1 cellular context compared by ENCODE assay signal in the genomic region with DNA sequence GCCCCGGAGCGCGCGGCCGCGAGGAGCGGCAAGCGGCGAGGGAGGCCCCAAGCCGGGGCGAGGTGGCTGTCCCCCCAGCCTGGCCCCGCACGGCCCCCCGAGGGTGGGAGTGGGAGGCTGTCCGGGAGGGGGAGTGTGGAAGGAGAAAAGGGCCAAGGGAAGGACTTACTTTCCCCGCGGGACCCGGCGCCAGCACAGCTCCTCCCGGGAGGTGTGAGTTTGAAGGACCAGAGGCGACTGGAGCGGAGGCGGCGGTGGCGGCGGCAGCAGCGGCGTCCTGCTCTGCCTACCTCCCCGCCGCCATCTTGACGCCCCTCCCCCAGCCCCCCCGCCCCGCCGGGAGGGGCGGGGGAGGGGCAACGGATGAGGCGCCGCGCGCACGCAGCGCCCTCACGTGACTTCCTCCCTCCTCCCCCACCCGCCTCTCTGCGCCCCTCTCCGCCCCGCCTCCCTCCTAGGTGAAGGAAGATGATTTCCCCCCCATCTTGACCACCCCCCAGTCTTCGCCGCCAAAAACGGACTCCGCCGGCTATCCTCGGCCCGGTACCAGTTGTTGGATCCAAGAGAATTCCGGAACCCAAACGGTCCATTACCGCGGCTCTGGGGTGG.
TF ChIP-seq lines count a peak whose summit lies in the region.

A gene (minus strand): TSS at position 316 of the 609 bp plus-strand sequence. CDS start 14,406 bp downstream, outside the sequence.

TF ChIP-seq in IMR-90, 13 proteins besides CTCF, POLR2A, EP300 and RAD21:
- TF ChIP-seq BHLHE40 (IDR thresholded peaks at IDR 0.05; ENCODE audit: low read depth, low read length) (peak; percentile 66), RCOR1 (IDR thresholded peaks at IDR 0.05; ENCODE audit: insufficient replicate concordance, low read length) (no peak), MAZ (IDR thresholded peaks at IDR 0.05; ENCODE audit: borderline replicate concordance, low read depth, low read length) (peak; percentile 95)
- TF ChIP-seq, protein P1, sequence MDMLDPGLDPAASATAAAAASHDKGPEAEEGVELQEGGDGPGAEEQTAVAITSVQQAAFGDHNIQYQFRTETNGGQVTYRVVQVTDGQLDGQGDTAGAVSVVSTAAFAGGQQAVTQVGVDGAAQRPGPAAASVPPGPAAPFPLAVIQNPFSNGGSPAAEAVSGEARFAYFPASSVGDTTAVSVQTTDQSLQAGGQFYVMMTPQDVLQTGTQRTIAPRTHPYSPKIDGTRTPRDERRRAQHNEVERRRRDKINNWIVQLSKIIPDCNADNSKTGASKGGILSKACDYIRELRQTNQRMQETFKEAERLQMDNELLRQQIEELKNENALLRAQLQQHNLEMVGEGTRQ (IDR thresholded peaks at IDR 0.05; ENCODE audit: low read depth, low read length): peak; percentile 85
